Comparison of ENCODE assay signal across 9 cellular contexts in the genomic region with DNA sequence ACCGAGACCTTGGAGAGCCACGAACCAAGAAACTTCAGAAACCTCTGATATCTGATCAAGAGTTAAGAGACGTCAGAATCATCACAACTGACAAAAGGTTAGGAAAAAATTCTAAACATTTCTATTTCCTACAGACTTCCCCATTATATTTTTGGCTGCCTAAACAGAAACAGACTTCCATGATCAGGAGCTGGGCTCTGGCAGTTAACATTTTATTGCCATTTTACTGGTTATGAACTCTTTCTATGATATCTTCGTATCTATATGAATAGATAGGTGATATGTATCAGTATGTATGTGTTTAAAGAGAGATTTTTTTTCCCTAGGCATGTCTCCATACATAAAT. TPM values are rescaled to one million over a fixed set of nuclear protein-coding genes. Genes with fewer than 3 reads are reported as not detected.
DNase-seq lines count a peak whose midpoint lies in the region; ATAC-seq, FAIRE-seq and TF ChIP-seq lines count a peak whose summit lies in the region.
"Had no signal": no experiment of that assay in that cellular context is flagged by ENCODE, and none has a peak within 500 bp of the region (broad histone marks: within the 10 kb centered on the region; RNA-seq: fewer than 3 reads in every experiment).

No MANE protein-coding gene starts in this region.

- peaks cover 17% of the 10 kb centered on the region for H3K4me1 ChIP-seq in astrocyte (ENCODE audit: insufficient read depth, low read length)
- H3K4me1 ChIP-seq in muscle layer of duodenum (ENCODE audit: control insufficient read depth in 1 of 2, insufficient read depth in 2 of 2, low read length in 2 of 2): peaks cover 0 to 7% of the 10 kb centered on the region in 2 donors

- no peaks in the 10 kb centered on the region for H3K79me2 ChIP-seq in astrocyte (ENCODE audit: insufficient read depth, low read length)

- DNase-seq in ELR (ENCODE audit: low read depth) (peak; percentile 34), astrocyte (ENCODE audit: low read depth) (no peak), HuH-7.5 (ENCODE audit: low spot score) (no peak), DMS79 treated with DMSO at 0.1 percent for 48 hours (lab: John Stamatoyannopoulos, UW) (no peak), HTR-8/SVneo (ENCODE audit: insufficient read length, low spot score) (no peak)
- DNase-seq in stimulated activated naive B cell treated with anti-CD40 and anti-IgM and Interleukin-4, amounts not matched to agents 10 μg/mL and 1 μg/mL and 100 μg/mL, for 72 hours: no peak

- H3K36me3 ChIP-seq in astrocyte (ENCODE audit: insufficient read depth, low read length) (no peaks in the 10 kb centered on the region), muscle layer of duodenum (ENCODE audit: control insufficient read depth in 1 of 2, insufficient read depth in 2 of 2, low read length in 2 of 2) (no peaks in the 10 kb centered on the region)

- ATAC-seq in HG02973 (IDR thresholded peaks at IDR 0.05; ENCODE audit: unreplicated experiment): peak; percentile 16
- no peak for ATAC-seq in stimulated activated naive B cell treated with anti-CD40 and anti-IgM and Interleukin-4, amounts not matched to agents 10 μg/mL and 1 μg/mL and 100 μg/mL, for 72 hours (replicated peaks)

- H3K4me1 Mint-ChIP-seq in astrocyte (ENCODE audit: low read depth, unreplicated experiment): peaks cover 2% of the 10 kb centered on the region
- H3K4me1 Mint-ChIP-seq in stimulated activated naive B cell treated with anti-CD40 and anti-IgM and Interleukin-4, amounts not matched to agents 10 μg/mL and 1 μg/mL and 100 μg/mL, for 72 hours: peaks cover 6% of the 10 kb centered on the region in 2 donors

- H3K27ac ChIP-seq in astrocyte (ENCODE audit: low read depth, low read length) (peak overlapping the region; percentile 47), muscle layer of duodenum (ENCODE audit: low read length) (no peak overlapping the region)

- no peaks in the 10 kb centered on the region for H3K9me3 ChIP-seq in astrocyte (ENCODE audit: insufficient read depth, low read depth, low read length)
- H3K9me3 ChIP-seq in muscle layer of duodenum (ENCODE audit: control insufficient read depth in 1 of 2, low read length in 2 of 2): no peaks in the 10 kb centered on the region

- no peaks in the 10 kb centered on the region for H3K27me3 Mint-ChIP-seq in astrocyte (ENCODE audit: low read depth, unreplicated experiment)
- H3K27me3 Mint-ChIP-seq in stimulated activated naive B cell treated with anti-CD40 and anti-IgM and Interleukin-4, amounts not matched to agents 10 μg/mL and 1 μg/mL and 100 μg/mL, for 72 hours: peaks cover 0 to 10% of the 10 kb centered on the region in 2 donors

- H3K27me3 ChIP-seq in astrocyte (ENCODE audit: insufficient read depth, low read length) (no peaks in the 10 kb centered on the region), muscle layer of duodenum (ENCODE audit: low read depth, low read length) (no peaks in the 10 kb centered on the region)

- TF ChIP-seq CTCF in astrocyte (IDR thresholded peaks at IDR 0.05; ENCODE audit: insufficient read depth, low read depth, low read length): no peak

- H4K20me1 ChIP-seq in astrocyte (ENCODE audit: insufficient read depth, low read length): no peaks in the 10 kb centered on the region

- peak overlapping the region; percentile 64 for H2AFZ ChIP-seq in astrocyte (ENCODE audit: low read depth, low read length)

- FAIRE-seq in astrocyte (lab: Jason Lieb, UNC) (no peak), HTR-8/SVneo (lab: Jason Lieb, UNC) (no peak)
- FAIRE-seq: TTC549 had no signal

- peak overlapping the region; percentile 82 for H3K4me2 ChIP-seq in astrocyte (ENCODE audit: low read length)

- no peaks in the 10 kb centered on the region for H3K9me3 Mint-ChIP-seq in astrocyte (ENCODE audit: unreplicated experiment)
- H3K9me3 Mint-ChIP-seq in stimulated activated naive B cell treated with anti-CD40 and anti-IgM and Interleukin-4, amounts not matched to agents 10 μg/mL and 1 μg/mL and 100 μg/mL, for 72 hours: no peaks in the 10 kb centered on the region

- H3K36me3 Mint-ChIP-seq in astrocyte (ENCODE audit: low read depth, unreplicated experiment): no peaks in the 10 kb centered on the region
- H3K36me3 Mint-ChIP-seq in stimulated activated naive B cell treated with anti-CD40 and anti-IgM and Interleukin-4, amounts not matched to agents 10 μg/mL and 1 μg/mL and 100 μg/mL, for 72 hours: no peaks in the 10 kb centered on the region

- peak overlapping the region; percentile 44 for H3K4me3 ChIP-seq in astrocyte (ENCODE audit: insufficient read depth, low read depth, low read length)
- H3K4me3 ChIP-seq in muscle layer of duodenum (ENCODE audit: low read depth in 1 of 2, low read length in 2 of 2): peak overlapping the region; percentile 38 to 43

- peak overlapping the region; percentile 48 for H3K27ac Mint-ChIP-seq in astrocyte (ENCODE audit: unreplicated experiment)
- no peak overlapping the region for H3K27ac Mint-ChIP-seq in stimulated activated naive B cell treated with anti-CD40 and anti-IgM and Interleukin-4, amounts not matched to agents 10 μg/mL and 1 μg/mL and 100 μg/mL, for 72 hours

- H3K4me3 Mint-ChIP-seq in astrocyte (ENCODE audit: unreplicated experiment): peak overlapping the region; percentile 74
- peak overlapping the region in 1 of 2 donors; percentile 73 for H3K4me3 Mint-ChIP-seq in stimulated activated naive B cell treated with anti-CD40 and anti-IgM and Interleukin-4, amounts not matched to agents 10 μg/mL and 1 μg/mL and 100 μg/mL, for 72 hours

- H3K9ac ChIP-seq in astrocyte (ENCODE audit: low read length): peak overlapping the region; percentile 63

RNA-seq across cellular contexts. Expression of gene PPP1R1C, which starts 31.1 kb away (rescaled TPM):
- 0.50 and 1.2 TPM in 2 replicates for total RNA-seq in astrocyte
